Comparison of ENCODE assay signal across 3 cellular contexts in genomic region chr7:157431173-157431950, GRCh38.
A peak's percentile ranks its signal among the peaks of the same experiment; 100 is the strongest.
TF ChIP-seq lines count a peak whose summit lies in the region.

No MANE protein-coding gene starts in this region.

TF ChIP-seq in IMR-90, 13 proteins besides CTCF, POLR2A, EP300 and RAD21:
- TF ChIP-seq MAZ (IDR thresholded peaks at IDR 0.05; ENCODE audit: borderline replicate concordance, low read depth, low read length) (no peak), RFX5 (IDR thresholded peaks at IDR 0.05; ENCODE audit: low read depth, low read length) (no peak), CEBPB (IDR thresholded peaks at IDR 0.05; ENCODE audit: low read depth, low read length) (no peak), NFE2L2 (IDR thresholded peaks at IDR 0.05; ENCODE audit: low read depth, low read length) (no peak), CHD1 (IDR thresholded peaks at IDR 0.05; ENCODE audit: low read depth, low read length) (no peak), SMC3 (IDR thresholded peaks at IDR 0.05; ENCODE audit: low read depth, low read length) (no peak), ELK1 (IDR thresholded peaks at IDR 0.05; ENCODE audit: borderline replicate concordance, low read depth, low read length) (no peak), FOS (IDR thresholded peaks at IDR 0.05; ENCODE audit: low read depth, low read length) (no peak), USF2 (IDR thresholded peaks at IDR 0.05; ENCODE audit: low read depth, low read length) (no peak), MAFK (IDR thresholded peaks at IDR 0.05; ENCODE audit: low read depth, low read length) (no peak), BHLHE40 (IDR thresholded peaks at IDR 0.05; ENCODE audit: low read depth, low read length) (no peak), RCOR1 (IDR thresholded peaks at IDR 0.05; ENCODE audit: insufficient replicate concordance, low read length) (no peak), MXI1 (IDR thresholded peaks at IDR 0.05; ENCODE audit: borderline replicate concordance, low read depth, low read length) (no peak)

TF ChIP-seq in K562, 482 proteins besides CTCF, POLR2A, EP300 and RAD21:
- 0 out of 2 replicates have a peak, but pooled peaks have one; percentile 22 for TF ChIP-seq ZEB2 (IDR thresholded peaks at IDR 0.05)
- no peak for TF ChIP-seq HNRNPUL1 (IDR thresholded peaks at IDR 0.05; ENCODE audit: low read length)
- TF ChIP-seq STAG1 (CRISPR knock-in tag; IDR thresholded peaks at IDR 0.05; ENCODE audit: borderline replicate concordance) = 0 out of 2 replicates have a peak, but pooled peaks have one; percentile 7

TF ChIP-seq in SK-N-SH treated with all-trans-retinoic acid at 6 μM for 48 hours, 23 proteins besides CTCF, POLR2A, EP300 and RAD21:
- TF ChIP-seq CSRNP3 (CRISPR knock-in tag; IDR thresholded peaks at IDR 0.05) (no peak), TSHZ2 (CRISPR knock-in tag; IDR thresholded peaks at IDR 0.05) (no peak), PPARA (CRISPR knock-in tag; IDR thresholded peaks at IDR 0.05; ENCODE audit: borderline replicate concordance) (no peak), ESRRG (CRISPR knock-in tag; IDR thresholded peaks at IDR 0.05) (no peak), ISL1 (CRISPR knock-in tag; IDR thresholded peaks at IDR 0.05) (no peak)
